1 cellular context compared by ENCODE assay signal in the genomic region with DNA sequence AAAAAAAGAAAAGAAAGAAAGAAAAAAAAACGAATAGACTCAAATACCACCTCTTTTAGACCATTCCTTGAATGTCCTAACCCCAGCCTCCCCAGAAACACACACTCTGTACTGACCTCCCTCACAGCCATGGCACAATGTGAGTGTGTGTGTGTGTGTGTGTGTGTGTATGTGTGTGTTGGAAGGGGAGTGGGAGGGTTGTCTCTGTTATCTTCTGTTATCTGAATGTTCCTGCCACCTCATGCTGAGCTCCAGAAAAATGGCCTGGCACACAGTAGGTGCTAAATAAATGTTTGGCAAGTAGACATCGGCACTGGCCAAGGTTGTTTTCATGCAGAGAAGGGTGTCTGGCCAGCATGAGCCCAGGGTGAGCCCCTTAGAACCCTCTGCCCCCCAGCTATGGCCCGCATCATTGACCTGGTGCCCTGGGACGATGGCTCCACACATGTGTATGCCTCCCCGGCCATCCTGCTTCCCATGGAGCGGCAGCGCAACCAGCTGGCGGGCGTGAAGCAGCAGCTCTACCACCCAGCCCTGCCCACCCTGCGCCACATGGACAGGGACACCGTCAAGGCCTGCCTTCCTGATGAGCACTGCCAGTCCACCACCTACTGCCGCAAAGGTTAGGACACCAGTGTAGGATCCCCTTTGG.
TF ChIP-seq lines count a peak whose summit lies in the region.

No MANE protein-coding gene starts in this region.

TF ChIP-seq in K562, 482 proteins besides CTCF, POLR2A, EP300 and RAD21 (continued from another document and continues in another):
- TF ChIP-seq, protein P1, sequence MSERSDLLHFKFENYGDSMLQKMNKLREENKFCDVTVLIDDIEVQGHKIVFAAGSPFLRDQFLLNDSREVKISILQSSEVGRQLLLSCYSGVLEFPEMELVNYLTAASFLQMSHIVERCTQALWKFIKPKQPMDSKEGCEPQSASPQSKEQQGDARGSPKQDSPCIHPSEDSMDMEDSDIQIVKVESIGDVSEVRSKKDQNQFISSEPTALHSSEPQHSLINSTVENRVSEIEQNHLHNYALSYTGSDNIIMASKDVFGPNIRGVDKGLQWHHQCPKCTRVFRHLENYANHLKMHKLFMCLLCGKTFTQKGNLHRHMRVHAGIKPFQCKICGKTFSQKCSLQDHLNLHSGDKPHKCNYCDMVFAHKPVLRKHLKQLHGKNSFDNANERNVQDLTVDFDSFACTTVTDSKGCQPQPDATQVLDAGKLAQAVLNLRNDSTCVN (CRISPR knock-in tag; IDR thresholded peaks at IDR 0.05), result no peak
- TF ChIP-seq COPS2 (conservative IDR thresholded peaks at IDR 0.05) (no peak), ZNF395 (CRISPR knock-in tag; IDR thresholded peaks at IDR 0.05) (no peak), MCM3 (IDR thresholded peaks at IDR 0.05) (peak; percentile 86; the same call in 1 of the 2 replicates), TAL1 (IDR thresholded peaks at IDR 0.05) (peak; percentile 50; the same call in 1 of the 2 replicates), ZNF232 (CRISPR knock-in tag; IDR thresholded peaks at IDR 0.05) (no peak), TCF7 (IDR thresholded peaks at IDR 0.05; ENCODE audit: borderline replicate concordance) (no peak), SAP30 (IDR thresholded peaks at IDR 0.05; ENCODE audit: borderline replicate concordance, insufficient read depth, low read depth, low read length, poor library complexity, severe bottlenecking) (no peak), NCOR1 (IDR thresholded peaks at IDR 0.05) (peak; percentile 55), RBM22 (IDR thresholded peaks at IDR 0.05; ENCODE audit: low read depth, low read length, poor library complexity, severe bottlenecking) (no peak), GATAD2A (IDR thresholded peaks at IDR 0.05) (no peak; the same call in 1 of the 2 replicates), RBM17 (IDR thresholded peaks at IDR 0.05; ENCODE audit: borderline replicate concordance, low read depth, low read length) (no peak), ZBTB11 (CRISPR knock-in tag; IDR thresholded peaks at IDR 0.05) (peak in 1 of 3 experiments; percentile 49; a peak in 2 of 6 replicates), SMARCC2 (IDR thresholded peaks at IDR 0.05; ENCODE audit: low read depth) (no peak), ZBTB43 (CRISPR knock-in tag; IDR thresholded peaks at IDR 0.05) (no peak), HDGF (IDR thresholded peaks at IDR 0.05) (no peak), ZNF354B (CRISPR knock-in tag; IDR thresholded peaks at IDR 0.05) (no peak)
- TF ChIP-seq, protein P2, sequence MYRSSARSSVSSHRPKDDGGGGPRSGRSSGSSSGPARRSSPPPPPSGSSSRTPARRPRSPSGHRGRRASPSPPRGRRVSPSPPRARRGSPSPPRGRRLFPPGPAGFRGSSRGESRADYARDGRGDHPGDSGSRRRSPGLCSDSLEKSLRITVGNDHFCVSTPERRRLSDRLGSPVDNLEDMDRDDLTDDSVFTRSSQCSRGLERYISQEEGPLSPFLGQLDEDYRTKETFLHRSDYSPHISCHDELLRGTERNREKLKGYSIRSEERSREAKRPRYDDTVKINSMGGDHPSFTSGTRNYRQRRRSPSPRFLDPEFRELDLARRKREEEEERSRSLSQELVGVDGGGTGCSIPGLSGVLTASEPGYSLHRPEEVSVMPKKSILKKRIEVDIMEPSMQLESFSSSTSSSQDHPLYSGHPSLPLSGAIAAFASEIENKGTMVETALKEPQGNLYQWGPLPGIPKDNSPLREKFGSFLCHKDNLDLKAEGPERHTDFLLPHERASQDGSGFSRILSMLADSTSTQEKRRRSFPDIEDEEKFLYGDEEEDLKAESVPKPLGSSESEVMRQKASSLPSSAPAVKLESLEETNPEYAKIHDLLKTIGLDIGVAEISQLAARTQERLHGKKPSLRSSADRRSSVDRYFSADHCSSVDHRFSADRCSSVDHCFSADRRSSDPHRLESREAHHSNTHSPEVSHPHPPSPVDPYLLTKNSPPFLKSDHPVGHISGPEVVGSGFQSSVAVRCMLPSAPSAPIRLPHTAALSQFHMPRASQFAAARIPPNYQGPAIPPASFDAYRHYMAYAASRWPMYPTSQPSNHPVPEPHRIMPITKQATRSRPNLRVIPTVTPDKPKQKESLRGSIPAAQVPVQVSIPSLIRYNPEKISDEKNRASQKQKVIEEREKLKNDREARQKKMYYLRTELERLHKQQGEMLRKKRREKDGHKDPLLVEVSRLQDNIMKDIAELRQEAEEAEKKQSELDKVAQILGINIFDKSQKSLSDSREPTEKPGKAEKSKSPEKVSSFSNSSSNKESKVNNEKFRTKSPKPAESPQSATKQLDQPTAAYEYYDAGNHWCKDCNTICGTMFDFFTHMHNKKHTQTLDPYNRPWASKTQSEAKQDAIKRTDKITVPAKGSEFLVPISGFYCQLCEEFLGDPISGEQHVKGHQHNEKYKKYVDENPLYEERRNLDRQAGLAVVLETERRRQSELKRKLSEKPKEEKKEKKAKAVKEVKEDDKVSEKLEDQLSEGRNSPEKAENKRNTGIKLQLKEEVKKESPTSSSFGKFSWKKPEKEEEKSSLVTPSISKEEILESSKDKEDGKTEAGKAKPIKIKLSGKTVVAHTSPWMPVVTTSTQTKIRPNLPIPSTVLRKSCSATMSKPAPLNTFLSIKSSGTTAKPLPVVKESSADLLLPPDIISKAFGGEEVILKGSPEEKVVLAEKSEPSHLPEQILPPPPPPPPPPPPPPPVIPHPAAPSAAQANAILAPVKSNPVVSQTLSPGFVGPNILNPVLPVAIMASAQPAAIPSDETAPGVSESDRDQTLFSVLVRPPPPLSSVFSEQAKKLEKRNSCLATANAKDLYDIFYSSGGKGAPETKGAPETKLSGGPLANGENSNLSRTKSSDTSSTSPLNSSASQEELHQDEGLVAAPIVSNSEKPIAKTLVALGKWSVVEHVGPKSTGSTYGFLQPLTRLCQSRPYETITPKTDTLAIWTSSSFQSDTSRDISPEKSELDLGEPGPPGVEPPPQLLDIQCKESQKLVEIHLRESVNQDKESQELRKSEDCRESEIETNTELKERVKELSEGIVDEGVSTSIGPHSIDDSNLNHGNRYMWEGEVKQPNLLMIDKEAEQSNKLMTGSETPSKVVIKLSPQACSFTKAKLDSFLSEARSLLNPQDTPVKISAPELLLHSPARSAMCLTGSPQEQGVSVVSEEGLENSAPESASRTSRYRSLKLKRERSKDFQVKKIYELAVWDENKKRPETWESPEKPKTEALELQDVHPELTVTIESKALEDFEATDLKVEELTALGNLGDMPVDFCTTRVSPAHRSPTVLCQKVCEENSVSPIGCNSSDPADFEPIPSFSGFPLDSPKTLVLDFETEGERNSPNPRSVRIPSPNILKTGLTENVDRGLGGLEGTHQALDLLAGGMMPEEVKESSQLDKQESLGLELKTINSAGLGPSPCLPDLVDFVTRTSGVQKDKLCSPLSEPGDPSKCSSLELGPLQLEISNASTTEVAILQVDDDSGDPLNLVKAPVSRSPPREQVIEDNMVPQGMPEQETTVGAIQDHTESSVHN (IDR thresholded peaks at IDR 0.05; ENCODE audit: borderline replicate concordance in 1 of 2, low read depth in 1 of 2), result no peak
- TF ChIP-seq, protein P3, sequence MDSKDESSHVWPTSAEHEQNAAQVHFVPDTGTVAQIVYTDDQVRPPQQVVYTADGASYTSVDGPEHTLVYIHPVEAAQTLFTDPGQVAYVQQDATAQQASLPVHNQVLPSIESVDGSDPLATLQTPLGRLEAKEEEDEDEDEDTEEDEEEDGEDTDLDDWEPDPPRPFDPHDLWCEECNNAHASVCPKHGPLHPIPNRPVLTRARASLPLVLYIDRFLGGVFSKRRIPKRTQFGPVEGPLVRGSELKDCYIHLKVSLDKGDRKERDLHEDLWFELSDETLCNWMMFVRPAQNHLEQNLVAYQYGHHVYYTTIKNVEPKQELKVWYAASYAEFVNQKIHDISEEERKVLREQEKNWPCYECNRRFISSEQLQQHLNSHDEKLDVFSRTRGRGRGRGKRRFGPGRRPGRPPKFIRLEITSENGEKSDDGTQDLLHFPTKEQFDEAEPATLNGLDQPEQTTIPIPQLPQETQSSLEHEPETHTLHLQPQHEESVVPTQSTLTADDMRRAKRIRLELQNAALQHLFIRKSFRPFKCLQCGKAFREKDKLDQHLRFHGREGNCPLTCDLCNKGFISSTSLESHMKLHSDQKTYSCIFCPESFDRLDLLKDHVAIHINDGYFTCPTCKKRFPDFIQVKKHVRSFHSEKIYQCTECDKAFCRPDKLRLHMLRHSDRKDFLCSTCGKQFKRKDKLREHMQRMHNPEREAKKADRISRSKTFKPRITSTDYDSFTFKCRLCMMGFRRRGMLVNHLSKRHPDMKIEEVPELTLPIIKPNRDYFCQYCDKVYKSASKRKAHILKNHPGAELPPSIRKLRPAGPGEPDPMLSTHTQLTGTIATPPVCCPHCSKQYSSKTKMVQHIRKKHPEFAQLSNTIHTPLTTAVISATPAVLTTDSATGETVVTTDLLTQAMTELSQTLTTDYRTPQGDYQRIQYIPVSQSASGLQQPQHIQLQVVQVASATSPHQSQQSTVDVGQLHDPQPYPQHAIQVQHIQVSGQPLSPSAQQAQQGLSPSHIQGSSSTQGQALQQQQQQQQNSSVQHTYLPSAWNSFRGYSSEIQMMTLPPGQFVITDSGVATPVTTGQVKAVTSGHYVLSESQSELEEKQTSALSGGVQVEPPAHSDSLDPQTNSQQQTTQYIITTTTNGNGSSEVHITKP (IDR thresholded peaks at IDR 0.05; ENCODE audit: partially characterized antibody), result no peak
- TF ChIP-seq, protein P4, sequence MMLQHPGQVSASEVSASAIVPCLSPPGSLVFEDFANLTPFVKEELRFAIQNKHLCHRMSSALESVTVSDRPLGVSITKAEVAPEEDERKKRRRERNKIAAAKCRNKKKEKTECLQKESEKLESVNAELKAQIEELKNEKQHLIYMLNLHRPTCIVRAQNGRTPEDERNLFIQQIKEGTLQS (IDR thresholded peaks at IDR 0.05), result no peak
- TF ChIP-seq, protein P4 (CRISPR knock-in tag; conservative IDR thresholded peaks at IDR 0.05), result no peak
